ENCODE assay signal across 27 cellular contexts in the genomic region with DNA sequence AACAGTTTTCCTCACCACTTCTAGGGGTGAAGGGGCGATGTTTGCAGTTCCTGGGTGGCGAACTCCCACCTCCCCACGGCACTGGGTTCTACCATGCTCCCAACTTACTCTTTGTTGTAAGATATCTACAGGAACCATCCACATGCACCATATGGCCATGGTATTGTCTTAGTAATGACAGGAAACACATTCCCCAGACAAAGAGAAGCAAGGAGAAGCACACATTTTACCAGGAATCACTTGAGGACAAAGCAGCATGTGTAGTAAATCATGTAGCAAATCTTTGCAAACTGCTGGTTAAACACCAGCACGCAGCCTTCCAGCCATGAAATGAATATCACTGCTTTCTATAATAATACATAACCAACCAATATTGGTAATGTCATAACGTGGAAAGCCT.
A peak's percentile ranks its signal among the peaks of the same experiment; 100 is the strongest.
DNase-seq lines count a peak whose midpoint lies in the region; ATAC-seq and TF ChIP-seq lines count a peak whose summit lies in the region.
"Had no signal": no experiment of that assay in that cellular context is flagged by ENCODE, and none has a peak within 500 bp of the region (broad histone marks: within the 10 kb centered on the region; RNA-seq: fewer than 3 reads in every experiment).

No MANE protein-coding gene starts in this region.

- BruUV-seq in A673 (replicated peaks; lab: Mats Ljungman, UMichigan), result no TSS peak
- BruUV-seq in IMR-90 (replicated peaks; lab: Mats Ljungman, UMichigan), result no TSS peak

- H2BK20ac ChIP-seq in IMR-90 (ENCODE audit: low read depth, low read length), result no peak overlapping the region; the same call in 1 of the 2 replicates

- H2BK5ac ChIP-seq in IMR-90 (ENCODE audit: low read depth, low read length, poor library complexity, severe bottlenecking), result peak overlapping the region; percentile 17

- H3K23ac ChIP-seq in IMR-90 (ENCODE audit: low read depth, low read length), result no peak overlapping the region

- H3K4me1 ChIP-seq in A673 (ENCODE audit: insufficient read depth, low read length, poor library complexity, severe bottlenecking) (peaks cover 43% of the 10 kb centered on the region), IMR-90 (ENCODE audit: control insufficient read depth, insufficient read depth, low read length) (peaks cover 29% of the 10 kb centered on the region), osteoblast (ENCODE audit: insufficient read depth, low read length) (peaks cover 74% of the 10 kb centered on the region), vagina (peaks cover 16% of the 10 kb centered on the region)

- no peak overlapping the region; the same call in 1 of the 2 replicates for H2AK5ac ChIP-seq in IMR-90 (ENCODE audit: low read depth, low read length)

- H2AK9ac ChIP-seq in IMR-90 (replicated peaks; ENCODE audit: low read depth, low read length, poor library complexity), result no peak overlapping the region

- H3K9ac ChIP-seq in IMR-90 (ENCODE audit: low read depth, low read length), result no peak overlapping the region

- no peak overlapping the region for H3K14ac ChIP-seq in IMR-90 (replicated peaks; ENCODE audit: low read depth, low read length)

- H3K27ac ChIP-seq in A673 (ENCODE audit: low read depth, low read length, poor library complexity, severe bottlenecking) (no peak overlapping the region), IMR-90 (ENCODE audit: insufficient read depth, low read length) (no peak overlapping the region), osteoblast (ENCODE audit: low read depth, low read length) (peak overlapping the region; percentile 88), vagina (no peak overlapping the region)

- TF ChIP-seq CTCF in A673 (conservative IDR thresholded peaks at IDR 0.05; ENCODE audit: low read depth, low read length), result no peak
- TF ChIP-seq CTCF in IMR-90 (conservative IDR thresholded peaks at IDR 0.05; ENCODE audit: low read depth, low read length), result no peak
- no peak for TF ChIP-seq CTCF in endothelial cell (IDR thresholded peaks at IDR 0.05; ENCODE audit: unreplicated experiment)
- TF ChIP-seq CTCF in osteoblast (IDR thresholded peaks at IDR 0.05; ENCODE audit: extremely low read depth, low read depth, low read length), result no peak
- no peak for TF ChIP-seq CTCF in vagina (IDR thresholded peaks at IDR 0.05)

- ATAC-seq in IMR-90 (ENCODE audit: low read depth) (no peak), HG03439 (IDR thresholded peaks at IDR 0.05; ENCODE audit: unreplicated experiment) (no peak)
- ATAC-seq: activated CD8-positive, alpha-beta T cell treated with anti-CD3 and anti-CD28 coated beads, Interleukin-2, amount 10 ng/mL, durations not matched to agents 7 days and 5 days; activated T-helper 17 cell treated with anti-CD3 and anti-CD28 coated beads, Interleukin-2, amount 50 U/mL, for 72 hours; CD8-positive, alpha-beta T cell; GM12878; left lobe of liver had no signal

- peak overlapping the region; percentile 57 for H3K18ac ChIP-seq in IMR-90 (ENCODE audit: low read depth, low read length)

- no peaks in the 10 kb centered on the region for H3K9me3 ChIP-seq in A673 (ENCODE audit: low read depth, low read length, poor library complexity, severe bottlenecking)
- no peaks in the 10 kb centered on the region for H3K9me3 ChIP-seq in IMR-90 (ENCODE audit: control insufficient read depth, insufficient read depth, low read length)
- no peaks in the 10 kb centered on the region for H3K9me3 ChIP-seq in osteoblast (ENCODE audit: low read depth, low read length)
- no peaks in the 10 kb centered on the region for H3K9me3 ChIP-seq in vagina
- H3K9me3 ChIP-seq: adrenal gland, BE2C had no signal

- intact Hi-C loops in A673 (cut with micrococcal nuclease; ENCODE audit: unreplicated experiment) (no loop called here), IMR-90 (cut with micrococcal nuclease) (no loop called here), vagina (cut with DNase I) (no loop called here)

- DNase-seq in A673 (ENCODE audit: low spot score), result peak; percentile 48
- DNase-seq in IMR-90, result no peak
- DNase-seq in endothelial cell (ENCODE audit: low spot score), result no peak
- DNase-seq in osteoblast (ENCODE audit: insufficient read length, low spot score, missing footprints), result no peak
- DNase-seq in MV-4-11 (lab: John Stamatoyannopoulos, UW), result no peak
- no peak for DNase-seq in vagina (ENCODE audit: extremely low spot score in 2 of 2)
- DNase-seq in NCI-H82 (lab: John Stamatoyannopoulos, UW), result no peak
- DNase-seq: activated CD8-positive, alpha-beta T cell treated with anti-CD3 and anti-CD28 coated beads, Interleukin-2, amount 10 ng/mL, durations not matched to agents 7 days and 5 days; activated naive CD4-positive, alpha-beta T cell treated with anti-CD3 and anti-CD28 coated beads, Interleukin-2, amount 10 ng/mL, durations not matched to agents 7 days and 5 days; adrenal gland; BE2C; CD8-positive, alpha-beta T cell; DMS 273 treated with DMSO at 0.1 percent for 48 hours; KG1; midbrain; naive B cell; NCI-H1105 treated with DMSO at 0.1 percent for 48 hours; NCI-H2029; NCI-H2227 treated with DMSO at 0.1 percent for 48 hours; NCI-H526 treated with DMSO at 0.1 percent for 48 hours; stimulated activated CD8-positive, alpha-beta memory T cell treated with anti-CD3 and anti-CD28 coated beads, Interleukin-4, amount 100 ng/mL, for 48 hours had no signal

- peaks cover 9% of the 10 kb centered on the region for H3K27me3 Mint-ChIP-seq in endothelial cell (ENCODE audit: unreplicated experiment)
- H3K27me3 Mint-ChIP-seq: activated naive CD4-positive, alpha-beta T cell treated with anti-CD3 and anti-CD28 coated beads, Interleukin-2, amount 10 ng/mL, durations not matched to agents 7 days and 5 days; brain; naive B cell had no signal

- TF ChIP-seq RAD21 in IMR-90 (IDR thresholded peaks at IDR 0.05; ENCODE audit: low read length), result no peak

- H3K4me3 ChIP-seq in A673 (ENCODE audit: low read depth, low read length, poor library complexity, severe bottlenecking) (no peak overlapping the region), IMR-90 (ENCODE audit: insufficient read depth, low read depth, low read length) (no peak overlapping the region), osteoblast (ENCODE audit: insufficient read depth, low read length) (no peak overlapping the region), vagina (no peak overlapping the region)
- H3K4me3 ChIP-seq: adrenal gland, GM12878 had no signal

- dilution Hi-C loops in IMR-90 (cut with HindIII; ENCODE audit: low sequenced_read_pairs, unreplicated experiment), result no loop called here

- H3K9me3 Mint-ChIP-seq in endothelial cell (ENCODE audit: unreplicated experiment), result no peaks in the 10 kb centered on the region
- H3K9me3 Mint-ChIP-seq: activated naive CD4-positive, alpha-beta T cell treated with anti-CD3 and anti-CD28 coated beads, Interleukin-2, amount 10 ng/mL, durations not matched to agents 7 days and 5 days; activated T-helper 17 cell treated with anti-CD3 and anti-CD28 coated beads, Interleukin-2, amount 50 U/mL, for 72 hours; brain; CD8-positive, alpha-beta T cell; naive B cell; stimulated activated naive CD8-positive, alpha-beta T cell treated with anti-CD3 and anti-CD28 coated beads, Interleukin-15, Interleukin-2, amounts not matched to agents 100 ng/mL and 50 ng/mL, for 24 hours had no signal

- H3K36me3 ChIP-seq in A673 (ENCODE audit: insufficient read depth, low read length, poor library complexity, severe bottlenecking), result no peaks in the 10 kb centered on the region
- H3K36me3 ChIP-seq in IMR-90 (ENCODE audit: control insufficient read depth, insufficient read depth, low read length), result peaks cover 3% of the 10 kb centered on the region; the same call in 1 of the 2 replicates
- peaks cover 12% of the 10 kb centered on the region for H3K36me3 ChIP-seq in osteoblast (ENCODE audit: insufficient read depth, low read length)
- no peaks in the 10 kb centered on the region for H3K36me3 ChIP-seq in vagina
- H3K36me3 ChIP-seq: adrenal gland had no signal

- POLR2A ChIA-PET in A673 (lab: Charles Lee; ENCODE audit: low non-redundant PET), result no interaction called here
- POLR2A ChIA-PET in IMR-90 (lab: Charles Lee; ENCODE audit: unreplicated experiment), result no interaction called here

- peak overlapping the region; percentile 64; the same call in 1 of the 2 replicates for H4K5ac ChIP-seq in IMR-90 (ENCODE audit: low read depth, low read length)

- peaks cover 4% of the 10 kb centered on the region; the same call in 1 of the 2 replicates for H3K9me1 ChIP-seq in IMR-90 (ENCODE audit: insufficient read depth, low read length)

- no peak overlapping the region for H3K4me3 Mint-ChIP-seq in endothelial cell (ENCODE audit: unreplicated experiment)
- H3K4me3 Mint-ChIP-seq: activated CD8-positive, alpha-beta T cell treated with anti-CD3 and anti-CD28 coated beads, Interleukin-2, amount 10 ng/mL, durations not matched to agents 7 days and 5 days; activated naive CD4-positive, alpha-beta T cell treated with anti-CD3 and anti-CD28 coated beads, Interleukin-2, amount 10 ng/mL, durations not matched to agents 7 days and 5 days; activated T-helper 17 cell treated with anti-CD3 and anti-CD28 coated beads, Interleukin-2, amount 50 U/mL, for 72 hours; brain; CD8-positive, alpha-beta T cell; naive B cell; stimulated activated naive CD8-positive, alpha-beta T cell treated with anti-CD3 and anti-CD28 coated beads, Interleukin-15, Interleukin-2, amounts not matched to agents 100 ng/mL and 50 ng/mL, for 24 hours had no signal

- H3K56ac ChIP-seq in IMR-90 (ENCODE audit: extremely low read depth, insufficient read depth, low read length), result no peak overlapping the region

- no peak overlapping the region for H3K4me2 ChIP-seq in IMR-90 (ENCODE audit: low read depth, low read length)
- H3K4me2 ChIP-seq in osteoblast (ENCODE audit: insufficient read depth, low read length), result no peak overlapping the region

- peak overlapping the region; percentile 98 for H3K27ac Mint-ChIP-seq in endothelial cell (ENCODE audit: unreplicated experiment)
- H3K27ac Mint-ChIP-seq: activated CD8-positive, alpha-beta T cell treated with anti-CD3 and anti-CD28 coated beads, Interleukin-2, amount 10 ng/mL, durations not matched to agents 7 days and 5 days; activated naive CD4-positive, alpha-beta T cell treated with anti-CD3 and anti-CD28 coated beads, Interleukin-2, amount 10 ng/mL, durations not matched to agents 7 days and 5 days; activated T-helper 17 cell treated with anti-CD3 and anti-CD28 coated beads, Interleukin-2, amount 50 U/mL, for 72 hours; CD8-positive, alpha-beta T cell; naive B cell; stimulated activated naive CD8-positive, alpha-beta T cell treated with anti-CD3 and anti-CD28 coated beads, Interleukin-15, Interleukin-2, amounts not matched to agents 100 ng/mL and 50 ng/mL, for 24 hours had no signal

- peak overlapping the region; percentile 21; the same call in 1 of the 2 replicates for H2BK120ac ChIP-seq in IMR-90 (ENCODE audit: low read depth, low read length)

- no CpG with 5 or more reads among the region's 5 CpGs for WGBS in IMR-90 (ENCODE audit: extremely low coverage in 2 of 2, insufficient read length in 1 of 2), 2 experiments

- H3K4me1 Mint-ChIP-seq in endothelial cell (ENCODE audit: unreplicated experiment), result peaks cover 86% of the 10 kb centered on the region
- H3K4me1 Mint-ChIP-seq: activated naive CD4-positive, alpha-beta T cell treated with anti-CD3 and anti-CD28 coated beads, Interleukin-2, amount 10 ng/mL, durations not matched to agents 7 days and 5 days; activated T-helper 17 cell treated with anti-CD3 and anti-CD28 coated beads, Interleukin-2, amount 50 U/mL, for 72 hours; naive B cell had no signal

- TF ChIP-seq POLR2A in IMR-90 (IDR thresholded peaks at IDR 0.05; ENCODE audit: low read depth, low read length) (no peak), vagina (IDR thresholded peaks at IDR 0.05) (no peak)

- H4K8ac ChIP-seq in IMR-90 (ENCODE audit: low read depth in 2 of 2, low read length in 2 of 2), result peak overlapping the region; percentile 3 to 37; a peak in 2 of 4 replicates

- H2BK15ac ChIP-seq in IMR-90 (ENCODE audit: low read depth, low read length), result peak overlapping the region; percentile 62; the same call in 1 of the 3 replicates

- H3K27me3 ChIP-seq in A673 (replicated peaks; ENCODE audit: insufficient read depth, low read depth, low read length, poor library complexity) (no peaks in the 10 kb centered on the region), IMR-90 (ENCODE audit: control insufficient read depth, insufficient read depth, low read length) (no peaks in the 10 kb centered on the region), osteoblast (ENCODE audit: insufficient read depth, low read length) (no peaks in the 10 kb centered on the region), vagina (no peaks in the 10 kb centered on the region)
- H3K27me3 ChIP-seq: adrenal gland, BE2C had no signal

- H3K36me3 Mint-ChIP-seq in endothelial cell (ENCODE audit: low read depth, unreplicated experiment), result peaks cover 58% of the 10 kb centered on the region
- H3K36me3 Mint-ChIP-seq: activated naive CD4-positive, alpha-beta T cell treated with anti-CD3 and anti-CD28 coated beads, Interleukin-2, amount 10 ng/mL, durations not matched to agents 7 days and 5 days; CD8-positive, alpha-beta T cell; naive B cell had no signal

- peaks cover 21 to 60% of the 10 kb centered on the region in 2 experiments for H3K79me1 ChIP-seq in IMR-90 (ENCODE audit: low read depth in 1 of 2, low read length in 2 of 2)

- H4K91ac ChIP-seq in IMR-90 (ENCODE audit: insufficient read depth, low read depth, low read length), result peak overlapping the region; percentile 20; the same call in 1 of the 2 replicates

- in situ Hi-C loops in IMR-90 (cut with MboI; ENCODE audit: low sequenced_read_pairs), result no loop called here

- CTCF ChIA-PET in A673 (lab: Charles Lee) (interaction anchor here (1.0 kb wide), 1 partner anchor 40 kb away, joined by 3 read pairs; no protein-coding TSS in a partner anchor), IMR-90 (lab: Yijun Ruan, JAX) (no interaction called here)

- H3K79me2 ChIP-seq in osteoblast (ENCODE audit: insufficient read depth, low read length), result peaks cover 39% of the 10 kb centered on the region

- H3K4ac ChIP-seq in IMR-90 (ENCODE audit: low read depth, low read length), result 0 out of 2 replicates have a peak overlapping the region, but pooled peaks have one; percentile 20

- H4K20me1 ChIP-seq in IMR-90 (ENCODE audit: insufficient read depth, low read length) (no peaks in the 10 kb centered on the region; the same call in 1 of the 2 replicates), osteoblast (ENCODE audit: insufficient read depth, low read length) (no peaks in the 10 kb centered on the region)

- H2AFZ ChIP-seq in IMR-90 (replicated peaks; ENCODE audit: low read length, poor library complexity) (no peak overlapping the region), osteoblast (ENCODE audit: low read length) (no peak overlapping the region)
